ENCODE assay signal across 23 cellular contexts in genomic region chr5:78622302-78622971, GRCh38. TPM values are rescaled to one million over a fixed set of nuclear protein-coding genes. Genes with fewer than 3 reads are reported as not detected.
DNase-seq lines count a peak whose midpoint lies in the region; ATAC-seq, FAIRE-seq and TF ChIP-seq lines count a peak whose summit lies in the region.
"Had no signal": no experiment of that assay in that cellular context is flagged by ENCODE, and none has a peak within 500 bp of the region (broad histone marks: within the 10 kb centered on the region; RNA-seq: fewer than 3 reads in every experiment).

No MANE protein-coding gene starts in this region.

- in situ Hi-C loops in mammary epithelial cell (cut with MboI; ENCODE audit: low sequenced_read_pairs in 2 of 2): no loop called here
- in situ Hi-C loops in K562 (cut with MboI): no loop called here

- H3K4me1 ChIP-seq in mammary epithelial cell (ENCODE audit: insufficient read depth, low read length): no peaks in the 10 kb centered on the region
- H3K4me1 ChIP-seq in K562 (replicated peaks in 1 of 2; ENCODE audit: control insufficient read depth in 2 of 2, insufficient read depth in 2 of 2, low read length in 2 of 2): no peaks in the 10 kb centered on the region; a peak in 1 of 5 replicates
- H3K4me1 ChIP-seq in stomach smooth muscle (ENCODE audit: control insufficient read depth, insufficient read depth, low read length): peaks cover 59% of the 10 kb centered on the region

- H3K9me3 ChIP-seq in mammary epithelial cell (replicated peaks; ENCODE audit: insufficient read depth, low read length) (peaks cover 6% of the 10 kb centered on the region), K562 (replicated peaks; ENCODE audit: control insufficient read depth, insufficient read depth, low read depth, low read length) (no peaks in the 10 kb centered on the region; the same call in 1 of the 2 replicates), stomach smooth muscle (ENCODE audit: control insufficient read depth in 2 of 2, low read length in 2 of 2) (peaks cover 4% of the 10 kb centered on the region in 2 donors)

- no peaks in the 10 kb centered on the region for H3K9me3 Mint-ChIP-seq in MCF 10A (ENCODE audit: unreplicated experiment)
- peaks cover 4% of the 10 kb centered on the region for H3K9me3 Mint-ChIP-seq in mesothelial cell of epicardium

- H3K27me3 ChIP-seq in mammary epithelial cell (ENCODE audit: insufficient read depth, low read length) (no peaks in the 10 kb centered on the region), K562 (ENCODE audit: control insufficient read depth in 2 of 2, insufficient read depth in 2 of 2, low read length in 2 of 2) (no peaks in the 10 kb centered on the region), stomach smooth muscle (ENCODE audit: control insufficient read depth in 1 of 2, insufficient read depth in 2 of 2, low read length in 2 of 2) (no peaks in the 10 kb centered on the region)
- H3K27me3 ChIP-seq: SJCRH30 had no signal

- H3K27ac ChIP-seq in mammary epithelial cell (ENCODE audit: insufficient read depth, low read depth, low read length): no peak overlapping the region
- no peak overlapping the region for H3K27ac ChIP-seq in K562 (ENCODE audit: extremely low read depth, low read depth, low read length)
- peak overlapping the region; percentile 58 for H3K27ac ChIP-seq in stomach smooth muscle (ENCODE audit: low read length)
- H3K27ac ChIP-seq: C4-2B, HL-60, KMS-11, SJCRH30 had no signal

- H3K4me2 ChIP-seq in mammary epithelial cell (ENCODE audit: insufficient read depth, low read depth, low read length): no peak overlapping the region
- no peak overlapping the region for H3K4me2 ChIP-seq in K562 (ENCODE audit: insufficient read depth, low read length)
- H3K4me2 ChIP-seq: KMS-11 had no signal

- no peak for ATAC-seq in K562

- H3K4me1 Mint-ChIP-seq in MCF 10A (ENCODE audit: insufficient read depth, unreplicated experiment) (peaks cover 9% of the 10 kb centered on the region), mesothelial cell of epicardium (peaks cover 33% of the 10 kb centered on the region)
- H3K4me1 Mint-ChIP-seq: CD8-positive, alpha-beta memory T cell had no signal

- H3K36me3 Mint-ChIP-seq in MCF 10A (ENCODE audit: insufficient read depth, unreplicated experiment) (peaks cover 55% of the 10 kb centered on the region), mesothelial cell of epicardium (peaks cover 27% of the 10 kb centered on the region)
- H3K36me3 Mint-ChIP-seq: CD8-positive, alpha-beta memory T cell had no signal

- H3K9ac ChIP-seq in mammary epithelial cell (ENCODE audit: insufficient read depth, low read length): no peak overlapping the region
- no peak overlapping the region for H3K9ac ChIP-seq in K562 (ENCODE audit: insufficient read depth in 1 of 2, low read depth in 2 of 2, low read length in 2 of 2)
- no peak overlapping the region for H3K9ac ChIP-seq in stomach smooth muscle (ENCODE audit: low read length in 2 of 2)
- H3K9ac ChIP-seq: KMS-11 had no signal

- BruUV-seq in MCF 10A (replicated peaks; lab: Mats Ljungman, UMichigan): no TSS peak
- no TSS peak for BruUV-seq in mammary epithelial cell (replicated peaks; lab: Mats Ljungman, UMichigan)
- BruUV-seq in K562 (replicated peaks; lab: Mats Ljungman, UMichigan): no TSS peak

- H3K36me3 ChIP-seq in mammary epithelial cell (ENCODE audit: insufficient read depth, low read length) (peaks cover 7% of the 10 kb centered on the region), K562 (ENCODE audit: control insufficient read depth, insufficient read depth, low read length) (no peaks in the 10 kb centered on the region; the same call in 2 of the 3 replicates), stomach smooth muscle (ENCODE audit: control insufficient read depth in 2 of 2, insufficient read depth in 2 of 2, low read length in 2 of 2) (peaks cover 3 to 7% of the 10 kb centered on the region in 2 donors)

- H3K9me1 ChIP-seq in K562 (ENCODE audit: control insufficient read depth, insufficient read depth, low read length): no peaks in the 10 kb centered on the region

- POLR2A ChIA-PET in MCF 10A (lab: Yijun Ruan, JAX): interaction anchor here (0.6 to 1.9 kb wide), 2 partner anchors 9 to 11 kb away, joined by 3 to 7 read pairs; no protein-coding TSS in a partner anchor
- POLR2A ChIA-PET in K562 (lab: Yijun Ruan, JAX): interaction anchor here (0.6 to 1.6 kb wide), 3 partner anchors 10 to 271 kb away, joined by 3 to 5 read pairs (median 3); partner anchors contain the start of gene SCAMP1

- DNase-seq in MCF 10A (ENCODE audit: unreplicated experiment) (no peak), mammary epithelial cell (no peak), K562 (ENCODE audit: extremely low read depth in 1 of 4, low spot score in 3 of 4) (no peak), mesothelial cell of epicardium (ENCODE audit: low spot score in 2 of 2, unreplicated experiment in 2 of 2) (no peak), GM19239 (ENCODE audit: insufficient read length, low spot score) (no peak), urothelium cell line (ENCODE audit: low spot score) (no peak), SW480 (ENCODE audit: low spot score) (no peak)
- DNase-seq: 8988T; CD8-positive, alpha-beta memory T cell; EL; GF-D8; H7; NCI-H1105 treated with DMSO at 0.1 percent for 48 hours; NCI-H1694; NCI-H2171; NCI-H524 treated with DMSO at 0.1 percent for 48 hours; NCI-H82; SJCRH30 had no signal

- no peaks in the 10 kb centered on the region for H3K27me3 Mint-ChIP-seq in MCF 10A (ENCODE audit: insufficient read depth, unreplicated experiment)
- no peaks in the 10 kb centered on the region for H3K27me3 Mint-ChIP-seq in mesothelial cell of epicardium (ENCODE audit: low read depth)

- TF ChIP-seq POLR2A in K562 (conservative IDR thresholded peaks at IDR 0.05): no peak

- no peak for TF ChIP-seq RAD21 in K562 (CRISPR knock-in tag; conservative IDR thresholded peaks at IDR 0.05 in 1 of 2, IDR thresholded peaks at IDR 0.05 in 1 of 2)

- no peak for TF ChIP-seq EP300 in K562 (IDR thresholded peaks at IDR 0.05; ENCODE audit: low read length)

- intact Hi-C loops in MCF 10A (cut with micrococcal nuclease): no loop called here
- intact Hi-C loops in mammary epithelial cell (cut with micrococcal nuclease): no loop called here
- intact Hi-C loops in K562 (cut with micrococcal nuclease): no loop called here

- CTCF ChIA-PET in MCF 10A (lab: Yijun Ruan, JAX) (interaction anchor here (0.7 kb wide), 1 partner anchor 15 kb away, joined by 3 read pairs; no protein-coding TSS in a partner anchor), mammary epithelial cell (lab: Charles Lee; ENCODE audit: low non-redundant PET) (no interaction called here), K562 (lab: Yijun Ruan, JAX; ENCODE audit: low intra/inter-chr PET ratio) (no interaction called here)

- H4K20me1 ChIP-seq in mammary epithelial cell (ENCODE audit: insufficient read depth, low read length) (no peaks in the 10 kb centered on the region), K562 (replicated peaks; ENCODE audit: control insufficient read depth, insufficient read depth, low read length) (no peaks in the 10 kb centered on the region)

- H2AFZ ChIP-seq in mammary epithelial cell (ENCODE audit: low read depth, low read length) (no peak overlapping the region), K562 (ENCODE audit: low read depth, low read length) (no peak overlapping the region)

- 74% methylated on average over 3 of the region's 3 CpGs for WGBS in mammary epithelial cell (ENCODE audit: low coverage, missing lambda C conversion rate)
- 64% methylated on average over 3 of the region's 3 CpGs for WGBS in K562 (ENCODE audit: insufficient coverage, low coverage, missing lambda C conversion rate)

- H3K79me2 ChIP-seq in mammary epithelial cell (ENCODE audit: insufficient read depth, low read length) (peaks cover 78% of the 10 kb centered on the region), K562 (ENCODE audit: control insufficient read depth, insufficient read depth, low read length) (no peaks in the 10 kb centered on the region)

- TF ChIP-seq CTCF in MCF 10A (IDR thresholded peaks at IDR 0.05; ENCODE audit: unreplicated experiment) (no peak), mammary epithelial cell (conservative IDR thresholded peaks at IDR 0.05 in 1 of 2, IDR thresholded peaks at IDR 0.05 in 1 of 2; ENCODE audit: extremely low read depth in 1 of 2, insufficient read depth in 1 of 2, low read depth in 1 of 2, low read length in 2 of 2) (no peak), K562 (IDR thresholded peaks at IDR 0.05 in 2 of 3, conservative IDR thresholded peaks at IDR 0.05 in 1 of 3; ENCODE audit: insufficient read depth in 2 of 3, low read depth in 1 of 3, low read length in 3 of 3) (no peak), mesothelial cell of epicardium (IDR thresholded peaks at IDR 0.05; ENCODE audit: unreplicated experiment) (no peak)

- H3K4me3 ChIP-seq in mammary epithelial cell (replicated peaks in 1 of 3; ENCODE audit: insufficient read depth in 1 of 3, low read depth in 2 of 3, low read length in 3 of 3): no peak overlapping the region
- H3K4me3 ChIP-seq in K562: no peak overlapping the region
- H3K4me3 ChIP-seq in stomach smooth muscle (ENCODE audit: low read length in 2 of 2): no peak overlapping the region
- H3K4me3 ChIP-seq: SJCRH30 had no signal

- dilution Hi-C loops in mammary epithelial cell (cut with HindIII; ENCODE audit: low sequenced_read_pairs): no loop called here

- FAIRE-seq in K562 (lab: Jason Lieb, UNC) (no peak), GM19239 (lab: Jason Lieb, UNC) (no peak), urothelium cell line (lab: Jason Lieb, UNC) (no peak)
- FAIRE-seq: RCC 7860 had no signal

- H3K4me3 Mint-ChIP-seq in MCF 10A (ENCODE audit: unreplicated experiment) (no peak overlapping the region), mesothelial cell of epicardium (no peak overlapping the region)
- H3K4me3 Mint-ChIP-seq: CD8-positive, alpha-beta memory T cell had no signal

- H3K27ac Mint-ChIP-seq in MCF 10A (ENCODE audit: low read depth, unreplicated experiment) (peak overlapping the region; percentile 79), mesothelial cell of epicardium (peak overlapping the region; percentile 30)
- H3K27ac Mint-ChIP-seq: CD8-positive, alpha-beta memory T cell had no signal

RNA-seq across cellular contexts. Expression of gene LHFPL2, which starts 26.1 kb away (rescaled TPM):
- total RNA-seq in MCF 10A (2022) (45.9 and 93.3 TPM in 2 replicates), mammary epithelial cell (10 to 100 TPM; 52.5 to 53.5 TPM), K562 (2014; rRNA removed) (4.1 and 5.2 TPM in 2 replicates), K562 (2014; rRNA removed; fragmentation: Illumina TruSeq; extraction: Trizol) (6.4 and 6.6 TPM in 2 replicates), K562 (2015; rRNA removed; fragmentation: Illumina TruSeq; extraction: Trizol) (5.1 and 5.2 TPM in 2 replicates), K562 (2021) (6.6 TPM in 2 replicates), mesothelial cell of epicardium (41.7 to 43.1 TPM (median 42.1 TPM) in 3 replicates)
- polyA plus RNA-seq in mammary epithelial cell (11.5 TPM), K562 (2011; rRNA removed) (1.9 and 4.6 TPM in 2 replicates), K562 (2014; fragmentation: Illumina TruSeq; extraction: Trizol) (4.8 and 5.6 TPM in 2 replicates), K562 (2014; fragmentation: Nextera tagmentation; extraction: Ambion mirVana) (1 to 10 TPM; 1.0 to 1.6 TPM), K562 (2014; rRNA removed) (3.7 TPM in 2 replicates)
- 20.2 TPM for polyA minus RNA-seq in mammary epithelial cell
- 9.1 and 15.2 TPM in 2 replicates for total RNA-seq in K562 (2011; cell fraction: chromatin; rRNA removed; ENCODE audit: low replicate concordance)
- 7.2 and 7.5 TPM in 2 replicates for total RNA-seq in K562 (2011; cell fraction: nucleolus; rRNA removed)
- 8.7 and 12.7 TPM in 2 replicates for total RNA-seq in K562 (2011; cell fraction: nucleoplasm; rRNA removed)
- 1.6 and 3.6 TPM in 2 replicates for polyA plus RNA-seq in K562 (2011; cell fraction: cytosol; rRNA removed)
- 1.8 and 5.6 TPM in 2 replicates for polyA plus RNA-seq in K562 (2011; cell fraction: nucleus; rRNA removed)
- polyA plus RNA-seq in K562 (2012): 3.7 and 6.0 TPM in 2 replicates
- polyA minus RNA-seq in K562 (2011; rRNA and poly(A)+ RNA removed): 6.7 and 11.2 TPM in 2 replicates
- polyA minus RNA-seq in K562 (2011; cell fraction: cytosol; rRNA and poly(A)+ RNA removed): 5.9 and 9.2 TPM in 2 replicates
- polyA minus RNA-seq in K562 (2011; cell fraction: nucleus; rRNA and poly(A)+ RNA removed): 6.6 and 7.4 TPM in 2 replicates
